In the genomic region with DNA sequence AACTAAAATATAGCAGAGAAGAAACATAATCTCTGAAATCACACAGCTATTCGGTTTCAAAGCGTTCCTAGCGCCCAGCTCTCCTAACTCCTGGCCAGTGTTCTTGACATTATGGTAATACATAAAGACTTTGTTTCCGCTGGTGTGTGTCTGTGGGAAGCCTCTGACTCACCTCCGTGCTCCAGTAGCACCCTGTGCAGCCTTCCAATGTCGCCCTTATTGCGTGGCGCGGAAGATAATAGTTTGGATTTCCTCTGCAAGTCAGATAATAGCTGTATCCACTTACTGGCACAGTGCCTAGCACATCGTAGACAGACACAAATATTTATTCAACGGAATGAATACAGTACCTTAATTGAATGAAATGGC, we compare ENCODE assay signal across 8 cellular contexts. TPM values are rescaled to one million over a fixed set of nuclear protein-coding genes. Genes with fewer than 3 reads are reported as not detected.
A peak's percentile ranks its signal among the peaks of the same experiment; 100 is the strongest.
DNase-seq lines count a peak whose midpoint lies in the region; ATAC-seq and TF ChIP-seq lines count a peak whose summit lies in the region.

No MANE protein-coding gene starts in this region.

- no peak for TF ChIP-seq POLR2A in suprapubic skin (IDR thresholded peaks at IDR 0.05)

- H3K4me1 ChIP-seq in RWPE2 (ENCODE audit: insufficient read depth, poor library complexity, severe bottlenecking), result peaks cover 5% of the 10 kb centered on the region
- H3K4me1 ChIP-seq in lower lobe of right lung, result peaks cover 11% of the 10 kb centered on the region
- peaks cover 22% of the 10 kb centered on the region for H3K4me1 ChIP-seq in suprapubic skin

- H3K27me3 ChIP-seq in RWPE2 (ENCODE audit: insufficient read depth, poor library complexity, severe bottlenecking) (no peaks in the 10 kb centered on the region), lower lobe of right lung (ENCODE audit: low read depth) (no peaks in the 10 kb centered on the region), suprapubic skin (no peaks in the 10 kb centered on the region)

- TF ChIP-seq EP300 in suprapubic skin (IDR thresholded peaks at IDR 0.05), result no peak

- peaks cover 40% of the 10 kb centered on the region for H3K36me3 ChIP-seq in RWPE2 (ENCODE audit: low read depth)
- H3K36me3 ChIP-seq in lower lobe of right lung, result peaks cover 39% of the 10 kb centered on the region
- peaks cover 24% of the 10 kb centered on the region for H3K36me3 ChIP-seq in suprapubic skin

- CTCF ChIA-PET in GM10248 (lab: Yijun Ruan, JAX), result no interaction called here

- peak; percentile 6 for ATAC-seq in HG03097 (IDR thresholded peaks at IDR 0.05; ENCODE audit: low FRiP score, unreplicated experiment)
- ATAC-seq in RWPE2 (ENCODE audit: low read depth), result peak; percentile 60
- ATAC-seq in lower lobe of right lung, result peak; percentile 12 to 35

- intact Hi-C loops in lower lobe of right lung (cut with DNase I), result no loop called here

- TF ChIP-seq CTCF in RWPE2 (IDR thresholded peaks at IDR 0.05; ENCODE audit: poor library complexity, severe bottlenecking) (no peak), choroid plexus epithelial cell (conservative IDR thresholded peaks at IDR 0.05; ENCODE audit: low read depth, low read length) (no peak), lower lobe of right lung (IDR thresholded peaks at IDR 0.05) (no peak), suprapubic skin (IDR thresholded peaks at IDR 0.05) (no peak), GM10248 (IDR thresholded peaks at IDR 0.05; ENCODE audit: control extremely low read depth, extremely low read depth, low read depth, missing control alignments) (no peak)

- H3K9me3 ChIP-seq in RWPE2 (ENCODE audit: severe bottlenecking) (no peaks in the 10 kb centered on the region), lower lobe of right lung (no peaks in the 10 kb centered on the region), suprapubic skin (no peaks in the 10 kb centered on the region)

- peak; percentile 72 for DNase-seq in EH (ENCODE audit: low read depth)
- no peak for DNase-seq in RWPE2 (ENCODE audit: low spot score)
- peak; percentile 77 for DNase-seq in choroid plexus epithelial cell (ENCODE audit: low read depth)
- no peak for DNase-seq in lower lobe of right lung
- no peak for DNase-seq in suprapubic skin (ENCODE audit: low spot score in 2 of 2)
- DNase-seq in GM10248 (ENCODE audit: extremely low spot score), result no peak
- no peak for DNase-seq in midbrain (lab: John Stamatoyannopoulos, UW)

- POLR2A ChIA-PET in GM10248 (lab: Yijun Ruan, JAX), result interaction anchor here (1.2 kb wide), 1 partner anchor 14 kb away, joined by 3 read pairs; no protein-coding TSS in a partner anchor

- WGBS in suprapubic skin, result 3% methylated on average over 11 of the region's 11 CpGs

- H3K4me3 ChIP-seq in RWPE2 (ENCODE audit: severe bottlenecking), result peak overlapping the region; percentile 81
- peak overlapping the region; percentile 87 for H3K4me3 ChIP-seq in choroid plexus epithelial cell (ENCODE audit: low read depth, low read length)
- peak overlapping the region; percentile 83 for H3K4me3 ChIP-seq in lower lobe of right lung
- peak overlapping the region; percentile 88 for H3K4me3 ChIP-seq in suprapubic skin

- peak overlapping the region; percentile 67 for H3K27ac ChIP-seq in RWPE2 (ENCODE audit: poor library complexity, severe bottlenecking)
- peak overlapping the region; percentile 96 for H3K27ac ChIP-seq in lower lobe of right lung
- peak overlapping the region; percentile 97 for H3K27ac ChIP-seq in suprapubic skin

RNA-seq across cellular contexts. Expression of a gene that starts 0.6 kb away (rescaled TPM):
- total RNA-seq in lower lobe of right lung (12.5 TPM), suprapubic skin (10 to 100 TPM; 15.8 to 20.4 (median 17.4) TPM)

Comparison
In these comparisons a context has a peak if more than half of its experiments do, and no peak if none do; other contexts are left out.
1. DNase-seq: peak in EH (single experiment) and choroid plexus epithelial cell (single experiment); none in RWPE2 (single experiment), lower lobe of right lung (single experiment), suprapubic skin (0 of 2), GM10248 (single experiment) and midbrain (single experiment).
2. ATAC-seq: peak in every context shown above with its lines; median percentile 60 in RWPE2; 24 in lower lobe of right lung; 6 in HG03097.
3. Peak in every context shown above with its lines, with median percentiles within 50 percentile points of each other: H3K27ac ChIP-seq and H3K4me3 ChIP-seq.